Comparison of ENCODE assay signal across 2 cellular contexts in the genomic region with DNA sequence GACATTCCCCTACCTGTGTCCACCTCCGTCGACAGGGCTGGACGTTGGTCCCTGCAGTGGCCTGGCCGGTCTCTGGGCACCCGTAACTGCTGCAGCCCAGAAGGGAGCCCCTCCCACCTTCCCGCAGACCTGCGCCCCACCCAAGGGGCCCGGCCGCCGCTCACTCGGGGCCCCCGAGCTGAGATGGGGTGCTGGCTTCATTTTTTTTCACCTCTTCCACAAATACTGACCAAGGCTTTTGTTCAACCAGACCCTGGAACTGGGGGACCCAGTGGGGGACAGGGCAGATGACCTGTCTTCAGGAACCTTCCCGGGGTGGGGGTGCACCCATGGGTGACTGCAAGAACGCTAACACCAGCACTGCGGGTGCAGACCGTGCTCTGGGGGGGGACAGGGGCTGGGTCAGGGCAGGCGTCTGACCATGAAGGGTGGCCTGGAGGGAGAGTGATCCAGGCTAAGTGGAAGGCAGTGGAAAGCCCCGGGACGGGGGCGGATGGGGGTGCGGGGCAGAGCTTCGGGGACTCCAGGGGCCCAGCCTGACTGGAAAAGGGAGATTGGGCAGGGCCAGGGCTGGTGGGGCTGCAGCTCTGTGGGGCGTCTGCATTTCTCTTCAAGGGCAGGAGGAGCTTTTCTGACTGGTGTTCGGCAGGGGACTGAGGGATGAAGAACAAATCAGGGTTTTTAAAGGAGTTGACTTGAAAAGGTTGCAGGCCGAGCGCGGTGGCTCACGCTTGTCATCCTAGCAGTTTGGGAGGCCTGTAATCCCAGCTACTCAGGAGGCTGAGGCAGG.
TF ChIP-seq lines count a peak whose summit lies in the region.

No MANE protein-coding gene starts in this region.

TF ChIP-seq in GM23338, 12 proteins besides CTCF, POLR2A, EP300 and RAD21:
- TF ChIP-seq NANOG (IDR thresholded peaks at IDR 0.05; ENCODE audit: borderline replicate concordance) (no peak), EZH2phosphoT487 (IDR thresholded peaks at IDR 0.05; ENCODE audit: unreplicated experiment) (no peak), STAT1 (IDR thresholded peaks at IDR 0.05; ENCODE audit: unreplicated experiment) (no peak)

TF ChIP-seq in HepG2, 621 proteins besides CTCF, POLR2A, EP300 and RAD21:
- TF ChIP-seq AGO1 (IDR thresholded peaks at IDR 0.05; ENCODE audit: low read depth, low read length, poor library complexity, severe bottlenecking) (peak; percentile 24), ZNF543 (CRISPR knock-in tag; IDR thresholded peaks at IDR 0.05) (no peak)
- TF ChIP-seq, protein P1, sequence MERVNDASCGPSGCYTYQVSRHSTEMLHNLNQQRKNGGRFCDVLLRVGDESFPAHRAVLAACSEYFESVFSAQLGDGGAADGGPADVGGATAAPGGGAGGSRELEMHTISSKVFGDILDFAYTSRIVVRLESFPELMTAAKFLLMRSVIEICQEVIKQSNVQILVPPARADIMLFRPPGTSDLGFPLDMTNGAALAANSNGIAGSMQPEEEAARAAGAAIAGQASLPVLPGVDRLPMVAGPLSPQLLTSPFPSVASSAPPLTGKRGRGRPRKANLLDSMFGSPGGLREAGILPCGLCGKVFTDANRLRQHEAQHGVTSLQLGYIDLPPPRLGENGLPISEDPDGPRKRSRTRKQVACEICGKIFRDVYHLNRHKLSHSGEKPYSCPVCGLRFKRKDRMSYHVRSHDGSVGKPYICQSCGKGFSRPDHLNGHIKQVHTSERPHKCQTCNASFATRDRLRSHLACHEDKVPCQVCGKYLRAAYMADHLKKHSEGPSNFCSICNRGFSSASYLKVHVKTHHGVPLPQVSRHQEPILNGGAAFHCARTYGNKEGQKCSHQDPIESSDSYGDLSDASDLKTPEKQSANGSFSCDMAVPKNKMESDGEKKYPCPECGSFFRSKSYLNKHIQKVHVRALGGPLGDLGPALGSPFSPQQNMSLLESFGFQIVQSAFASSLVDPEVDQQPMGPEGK (CRISPR knock-in tag; IDR thresholded peaks at IDR 0.05) = 0 out of 2 replicates have a peak, but pooled peaks have one; percentile 14
